8 cellular contexts compared by ENCODE assay signal in genomic region chr6:42452171-42453026, GRCh38.
DNase-seq lines count a peak whose midpoint lies in the region; ATAC-seq and TF ChIP-seq lines count a peak whose summit lies in the region.

No MANE protein-coding gene starts in this region.

- H3K27ac ChIP-seq in coronary artery = peak overlapping the region; percentile 43 to 92

- H3K4me3 ChIP-seq in coronary artery = peak overlapping the region; percentile 82

- peak; percentile 35 for ATAC-seq in HG02884 (IDR thresholded peaks at IDR 0.05; ENCODE audit: unreplicated experiment)

- TF ChIP-seq CTCF in coronary artery (IDR thresholded peaks at IDR 0.05) = no peak

- DNase-seq in NCI-H1436 (lab: John Stamatoyannopoulos, UW) (peak; percentile 83), NCI-H1436 treated with DMSO at 0.1 percent for 48 hours (lab: John Stamatoyannopoulos, UW) (no peak), NCI-H2196 (lab: John Stamatoyannopoulos, UW; ENCODE audit: unreplicated experiment) (peak; percentile 63), coronary artery (ENCODE audit: low spot score) (no peak), left kidney (ENCODE audit: low read depth, low spot score) (peak; percentile 95)
- peak; percentile 65 for DNase-seq in activated CD4-positive, CD25-positive, alpha-beta regulatory T cell treated with anti-CD3 and anti-CD28 coated beads, Interleukin-2, amount 50 U/mL, for 72 hours
- DNase-seq in stimulated activated CD4-positive, alpha-beta T cell treated with anti-CD3 and anti-CD28 coated beads, Interleukin-4, amount 100 ng/mL, for 4 hours = peak; percentile 31 to 47

Comparison
In these comparisons a context has a peak if more than half of its experiments do, and no peak if none do; other contexts are left out.
1. DNase-seq: peak in NCI-H1436 (single experiment), NCI-H2196 (single experiment), activated CD4-positive, CD25-positive, alpha-beta regulatory T cell treated with anti-CD3 and anti-CD28 coated beads, Interleukin-2, amount 50 U/mL, for 72 hours (single experiment), left kidney (single experiment) and stimulated activated CD4-positive, alpha-beta T cell treated with anti-CD3 and anti-CD28 coated beads, Interleukin-4, amount 100 ng/mL, for 4 hours (2 of 2); none in NCI-H1436 treated with DMSO at 0.1 percent for 48 hours (single experiment) and coronary artery (single experiment).